Comparison of ENCODE assay signal across 25 cellular contexts in the genomic region with DNA sequence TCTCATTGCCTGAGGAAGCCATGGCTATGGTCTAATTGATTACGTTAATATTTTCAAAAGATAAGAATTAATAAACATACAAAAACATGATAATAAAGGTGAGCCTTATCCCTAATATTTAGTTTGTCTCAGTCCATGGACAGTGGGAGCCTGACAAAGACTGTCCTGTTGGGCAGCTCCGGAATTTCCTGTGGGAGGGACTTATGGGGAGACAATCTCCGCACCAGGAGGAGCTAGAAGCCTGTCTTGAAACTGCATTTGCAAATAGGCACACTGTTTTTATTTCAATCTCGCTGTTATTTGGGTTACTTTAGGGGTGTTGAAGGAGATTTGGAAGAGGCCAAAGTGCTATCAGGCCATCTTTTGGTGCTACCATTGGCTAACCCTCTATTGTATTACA. TPM values are rescaled to one million over a fixed set of nuclear protein-coding genes. Genes with fewer than 3 reads are reported as not detected.
A peak's percentile ranks its signal among the peaks of the same experiment; 100 is the strongest.
DNase-seq lines count a peak whose midpoint lies in the region; ATAC-seq, FAIRE-seq and TF ChIP-seq lines count a peak whose summit lies in the region.
"Had no signal": no experiment of that assay in that cellular context is flagged by ENCODE, and none has a peak within 500 bp of the region (broad histone marks: within the 10 kb centered on the region; RNA-seq: fewer than 3 reads in every experiment).

No MANE protein-coding gene starts in this region.

- H3K4me2 ChIP-seq in astrocyte (ENCODE audit: low read length) (peak overlapping the region; percentile 45), neuronal stem cell (ENCODE audit: insufficient read depth, low read length, poor library complexity, severe bottlenecking) (no peak overlapping the region)

- H3K9me3 ChIP-seq in astrocyte (ENCODE audit: insufficient read depth, low read depth, low read length): no peaks in the 10 kb centered on the region
- peaks cover 0 to 8% of the 10 kb centered on the region in 2 donors for H3K9me3 ChIP-seq in neuronal stem cell (replicated peaks in 1 of 2; ENCODE audit: control insufficient read depth in 2 of 2, insufficient read depth in 1 of 2, low read depth in 1 of 2, low read length in 2 of 2)
- no peaks in the 10 kb centered on the region for H3K9me3 ChIP-seq in upper lobe of right lung
- no peaks in the 10 kb centered on the region for H3K9me3 ChIP-seq in T-helper 17 cell (ENCODE audit: control insufficient read depth, low read length, poor library complexity, severe bottlenecking)
- no peaks in the 10 kb centered on the region for H3K9me3 ChIP-seq in prostate gland
- H3K9me3 ChIP-seq: breast epithelium, transverse colon had no signal

- no peak overlapping the region for H2BK5ac ChIP-seq in neuronal stem cell (ENCODE audit: low read length)

- TF ChIP-seq POLR2A in prostate gland (IDR thresholded peaks at IDR 0.05): no peak

- intact Hi-C loops in upper lobe of right lung (cut with DNase I) (no loop called here), prostate gland (cut with DNase I) (no loop called here)

- H3K9me3 Mint-ChIP-seq in astrocyte (ENCODE audit: unreplicated experiment): peaks cover 4% of the 10 kb centered on the region
- H3K9me3 Mint-ChIP-seq: activated CD8-positive, alpha-beta T cell treated with anti-CD3 and anti-CD28 coated beads for 36 hours; CD8-positive, alpha-beta memory T cell; T-helper 2 cell treated with Interferon-gamma antibody and Interleukin-4, amounts not matched to agents 5 μg/mL and 100 μg/mL, for 36 hours had no signal

- no peak overlapping the region for H2BK15ac ChIP-seq in neuronal stem cell (ENCODE audit: low read length)

- no peak for ATAC-seq in upper lobe of right lung
- no peak for ATAC-seq in T-helper 17 cell
- ATAC-seq in esophagus mucosa: no peak
- ATAC-seq: activated CD8-positive, alpha-beta T cell treated with anti-CD3 and anti-CD28 coated beads for 36 hours; Panc1 had no signal

- H3K4me3 Mint-ChIP-seq in astrocyte (ENCODE audit: unreplicated experiment) (no peak overlapping the region), T-helper 17 cell (no peak overlapping the region)
- H3K4me3 Mint-ChIP-seq: activated CD8-positive, alpha-beta T cell treated with anti-CD3 and anti-CD28 coated beads for 36 hours; CD8-positive, alpha-beta memory T cell; T-helper 2 cell treated with Interferon-gamma antibody and Interleukin-4, amounts not matched to agents 5 μg/mL and 100 μg/mL, for 36 hours had no signal

- H3K27me3 Mint-ChIP-seq in astrocyte (ENCODE audit: low read depth, unreplicated experiment): no peaks in the 10 kb centered on the region
- peaks cover 10% of the 10 kb centered on the region for H3K27me3 Mint-ChIP-seq in T-helper 17 cell
- H3K27me3 Mint-ChIP-seq: activated CD8-positive, alpha-beta T cell treated with anti-CD3 and anti-CD28 coated beads for 36 hours had no signal

- H3K27me3 ChIP-seq in astrocyte (ENCODE audit: insufficient read depth, low read length) (no peaks in the 10 kb centered on the region), neuronal stem cell (ENCODE audit: control insufficient read depth in 3 of 3, insufficient read depth in 3 of 3, low read depth in 1 of 3, low read length in 3 of 3) (no peaks in the 10 kb centered on the region), upper lobe of right lung (no peaks in the 10 kb centered on the region), prostate gland (replicated peaks; ENCODE audit: insufficient read depth) (no peaks in the 10 kb centered on the region)
- H3K27me3 ChIP-seq: breast epithelium, transverse colon had no signal

- peak; percentile 20 for FAIRE-seq in astrocyte (lab: Jason Lieb, UNC)
- FAIRE-seq: GM12891, keratinocyte had no signal

- peak overlapping the region; percentile 75 for H3K27ac Mint-ChIP-seq in astrocyte (ENCODE audit: unreplicated experiment)
- no peak overlapping the region for H3K27ac Mint-ChIP-seq in T-helper 17 cell
- H3K27ac Mint-ChIP-seq: activated CD8-positive, alpha-beta T cell treated with anti-CD3 and anti-CD28 coated beads for 36 hours; CD8-positive, alpha-beta memory T cell; T-helper 2 cell treated with Interferon-gamma antibody and Interleukin-4, amounts not matched to agents 5 μg/mL and 100 μg/mL, for 36 hours had no signal

- H2BK120ac ChIP-seq in neuronal stem cell (ENCODE audit: low read depth, low read length): no peak overlapping the region

- no peak overlapping the region for H3K9ac ChIP-seq in astrocyte (ENCODE audit: low read length)
- H3K9ac ChIP-seq in neuronal stem cell (ENCODE audit: low read depth, low read length, poor library complexity): no peak overlapping the region

- H2AFZ ChIP-seq in astrocyte (ENCODE audit: low read depth, low read length) (peak overlapping the region; percentile 38), neuronal stem cell (ENCODE audit: low read length) (peak overlapping the region; percentile 76)

- no peak overlapping the region for H4K91ac ChIP-seq in neuronal stem cell (ENCODE audit: low read depth, low read length, poor library complexity)

- H3K4ac ChIP-seq in neuronal stem cell (ENCODE audit: low read length): no peak overlapping the region

- H4K20me1 ChIP-seq in astrocyte (ENCODE audit: insufficient read depth, low read length): no peaks in the 10 kb centered on the region

- peak overlapping the region; percentile 7 for H3K4me3 ChIP-seq in astrocyte (ENCODE audit: insufficient read depth, low read depth, low read length)
- H3K4me3 ChIP-seq in neuronal stem cell (ENCODE audit: low read length in 2 of 2): no peak overlapping the region
- H3K4me3 ChIP-seq in upper lobe of right lung: no peak overlapping the region
- H3K4me3 ChIP-seq in prostate gland: no peak overlapping the region
- H3K4me3 ChIP-seq: breast epithelium, transverse colon had no signal

- H3K36me3 Mint-ChIP-seq in astrocyte (ENCODE audit: low read depth, unreplicated experiment) (peaks cover 2% of the 10 kb centered on the region), T-helper 17 cell (ENCODE audit: low read depth) (no peaks in the 10 kb centered on the region)
- H3K36me3 Mint-ChIP-seq: CD8-positive, alpha-beta memory T cell had no signal

- H2BK12ac ChIP-seq in neuronal stem cell (ENCODE audit: low read length): no peak overlapping the region

- H4K8ac ChIP-seq in neuronal stem cell (ENCODE audit: low read depth, low read length): no peak overlapping the region

- H3K36me3 ChIP-seq in astrocyte (ENCODE audit: insufficient read depth, low read length) (no peaks in the 10 kb centered on the region), neuronal stem cell (replicated peaks in 1 of 2; ENCODE audit: control insufficient read depth in 2 of 2, insufficient read depth in 2 of 2, low read length in 2 of 2) (no peaks in the 10 kb centered on the region), upper lobe of right lung (no peaks in the 10 kb centered on the region), prostate gland (no peaks in the 10 kb centered on the region)
- H3K36me3 ChIP-seq: breast epithelium, transverse colon had no signal

- TF ChIP-seq CTCF in astrocyte (IDR thresholded peaks at IDR 0.05; ENCODE audit: insufficient read depth, low read depth, low read length) (no peak), upper lobe of right lung (IDR thresholded peaks at IDR 0.05) (no peak), prostate gland (IDR thresholded peaks at IDR 0.05) (no peak)

- WGBS in neuronal stem cell (ENCODE audit: extremely low coverage in 2 of 2, insufficient read length in 2 of 2, insufficient replicate concordance in 1 of 2), 2 donors: no CpG with 5 or more reads among the region's 4 CpGs
- WGBS in prostate gland: 61% methylated on average over 4 of the region's 4 CpGs

- peaks cover 23% of the 10 kb centered on the region for H3K4me1 Mint-ChIP-seq in astrocyte (ENCODE audit: low read depth, unreplicated experiment)
- H3K4me1 Mint-ChIP-seq in T-helper 17 cell: no peaks in the 10 kb centered on the region
- H3K4me1 Mint-ChIP-seq: CD8-positive, alpha-beta memory T cell had no signal

- H3K79me2 ChIP-seq in astrocyte (ENCODE audit: insufficient read depth, low read length): no peaks in the 10 kb centered on the region

- H3K14ac ChIP-seq in neuronal stem cell (ENCODE audit: low read length): no peak overlapping the region

- H3K27ac ChIP-seq in astrocyte (ENCODE audit: low read depth, low read length) (no peak overlapping the region), neuronal stem cell (replicated peaks; ENCODE audit: low read length) (no peak overlapping the region), upper lobe of right lung (no peak overlapping the region), prostate gland (no peak overlapping the region)
- H3K27ac ChIP-seq: breast epithelium, transverse colon had no signal

- H2AK5ac ChIP-seq in neuronal stem cell (ENCODE audit: low read depth, low read length): no peak overlapping the region

- H3K23ac ChIP-seq in neuronal stem cell (ENCODE audit: low read depth, low read length, poor library complexity): no peak overlapping the region

- DNase-seq in HT1080 (ENCODE audit: low read depth) (peak; percentile 47), astrocyte (ENCODE audit: low read depth) (no peak), foreskin melanocyte (peak; percentile 42), neuronal stem cell (ENCODE audit: low spot score) (no peak), upper lobe of right lung (no peak), T-helper 17 cell (no peak), prostate gland (ENCODE audit: low spot score) (no peak)
- DNase-seq: activated CD8-positive, alpha-beta T cell treated with anti-CD3 and anti-CD28 coated beads for 36 hours; activated gamma-delta T cell treated with Interleukin-2 at 50 U/mL for 16 hours; activated T-cell treated with anti-CD3 and anti-CD28 coated beads for 4 hours; CD8-positive, alpha-beta memory T cell; DMS79; foreskin fibroblast; NCI-H1417; NK-92 treated with Interleukin-12 subunit alpha and Interleukin-12 subunit beta, amount 100 ng/mL, for 24 hours; right cardiac atrium; stimulated activated CD4-positive, alpha-beta T cell treated with anti-CD3 and anti-CD28 coated beads, Interleukin-15, amount 100 ng/mL, for 24 hours; stimulated activated CD8-positive, alpha-beta memory T cell treated with anti-CD3 and anti-CD28 coated beads, Interleukin-4, amount 100 ng/mL, for 48 hours; transverse colon had no signal

- H3K4me1 ChIP-seq in astrocyte (ENCODE audit: insufficient read depth, low read length): peaks cover 9% of the 10 kb centered on the region
- H3K4me1 ChIP-seq in neuronal stem cell (ENCODE audit: control insufficient read depth in 2 of 2, insufficient read depth in 1 of 2, low read depth in 1 of 2, low read length in 2 of 2): no peaks in the 10 kb centered on the region
- no peaks in the 10 kb centered on the region for H3K4me1 ChIP-seq in upper lobe of right lung
- no peaks in the 10 kb centered on the region for H3K4me1 ChIP-seq in prostate gland (replicated peaks)
- H3K4me1 ChIP-seq: breast epithelium had no signal

- H3K79me1 ChIP-seq in neuronal stem cell (ENCODE audit: low read depth, low read length): no peaks in the 10 kb centered on the region

- no peak overlapping the region for H3K18ac ChIP-seq in neuronal stem cell (ENCODE audit: low read length)

RNA-seq across cellular contexts. Expression of a gene that starts 50.8 kb away (rescaled TPM):
- total RNA-seq in HT1080 (2014; rRNA removed; shearing (Covaris generic)): 10.6 and 15.5 TPM in 2 replicates
- polyA plus RNA-seq in HT1080 (2015; cell fraction: cytosol; rRNA removed): 6.1 and 10.2 TPM in 2 replicates
- polyA plus RNA-seq in HT1080 (2015; cell fraction: nucleus; rRNA removed): 64.9 and 68.7 TPM in 2 replicates
- total RNA-seq in astrocyte (61.7 and 77.5 TPM in 2 replicates), upper lobe of right lung (35.0 TPM), T-helper 17 cell (10 to 100 TPM; 40.7 to 48.0 TPM), prostate gland (10 to 100 TPM; 21.6 to 34.6 TPM), esophagus mucosa (9.3 TPM)
- 20.4 TPM for polyA plus RNA-seq in neuronal stem cell (2013, experiment 1 of 2)
- polyA plus RNA-seq in neuronal stem cell (2013, experiment 2 of 2): 22.8 TPM

Comparison
In these comparisons a context has a peak if more than half of its experiments do, and no peak if none do; other contexts are left out.
1. DNase-seq: peak in HT1080 (single experiment) and foreskin melanocyte (single experiment); none in astrocyte (single experiment), neuronal stem cell (single experiment), upper lobe of right lung (single experiment), T-helper 17 cell (0 of 3) and prostate gland (single experiment).